In the genomic region with DNA sequence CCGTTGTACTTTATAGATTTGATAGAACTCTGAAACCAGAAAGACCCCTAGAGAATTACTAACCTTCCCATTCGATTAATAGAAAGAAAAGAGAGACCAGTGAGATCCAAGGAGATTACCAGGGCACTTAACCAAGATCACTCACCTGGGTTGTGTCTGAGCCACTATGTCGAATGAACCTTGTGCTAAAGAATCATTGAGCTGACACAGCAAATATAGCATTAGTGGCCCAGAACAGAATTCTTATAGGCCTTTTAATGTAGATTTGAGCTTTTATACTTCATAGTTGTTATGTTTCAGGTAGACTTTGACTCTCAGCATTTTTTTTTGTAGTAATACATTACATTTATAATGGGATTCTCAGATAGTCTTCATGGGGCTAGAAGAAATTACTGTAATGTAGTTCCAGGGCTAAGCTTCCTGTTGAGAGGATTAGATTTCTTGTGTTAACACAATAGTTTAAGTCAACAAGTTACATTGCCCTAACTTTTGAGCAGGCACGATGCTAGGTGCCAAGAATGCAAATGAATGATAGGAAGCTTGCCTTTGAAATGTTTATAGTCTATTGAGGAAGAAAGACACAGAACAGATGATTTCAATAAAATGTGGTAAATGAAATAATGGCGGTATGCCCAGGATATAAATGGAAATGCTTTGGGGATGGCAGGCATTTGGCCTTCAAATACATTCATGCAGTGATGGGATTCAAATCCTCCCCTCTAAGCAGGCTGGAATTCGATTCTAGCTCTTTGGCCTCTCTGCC, we compare ENCODE assay signal across 1 cellular context.
TF ChIP-seq lines count a peak whose summit lies in the region.

No MANE protein-coding gene starts in this region.

TF ChIP-seq in SK-N-SH treated with all-trans-retinoic acid at 6 μM for 48 hours, 23 proteins besides CTCF, POLR2A, EP300 and RAD21 (continued from another document):
- TF ChIP-seq SNAI2 (CRISPR knock-in tag; IDR thresholded peaks at IDR 0.05): no peak
- TF ChIP-seq ZFP3 (CRISPR knock-in tag; IDR thresholded peaks at IDR 0.05): no peak
- TF ChIP-seq, protein P1, sequence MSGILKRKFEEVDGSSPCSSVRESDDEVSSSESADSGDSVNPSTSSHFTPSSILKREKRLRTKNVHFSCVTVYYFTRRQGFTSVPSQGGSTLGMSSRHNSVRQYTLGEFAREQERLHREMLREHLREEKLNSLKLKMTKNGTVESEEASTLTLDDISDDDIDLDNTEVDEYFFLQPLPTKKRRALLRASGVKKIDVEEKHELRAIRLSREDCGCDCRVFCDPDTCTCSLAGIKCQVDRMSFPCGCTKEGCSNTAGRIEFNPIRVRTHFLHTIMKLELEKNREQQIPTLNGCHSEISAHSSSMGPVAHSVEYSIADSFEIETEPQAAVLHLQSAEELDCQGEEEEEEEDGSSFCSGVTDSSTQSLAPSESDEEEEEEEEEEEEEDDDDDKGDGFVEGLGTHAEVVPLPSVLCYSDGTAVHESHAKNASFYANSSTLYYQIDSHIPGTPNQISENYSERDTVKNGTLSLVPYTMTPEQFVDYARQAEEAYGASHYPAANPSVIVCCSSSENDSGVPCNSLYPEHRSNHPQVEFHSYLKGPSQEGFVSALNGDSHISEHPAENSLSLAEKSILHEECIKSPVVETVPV (CRISPR knock-in tag; IDR thresholded peaks at IDR 0.05): no peak
- TF ChIP-seq, protein P2, sequence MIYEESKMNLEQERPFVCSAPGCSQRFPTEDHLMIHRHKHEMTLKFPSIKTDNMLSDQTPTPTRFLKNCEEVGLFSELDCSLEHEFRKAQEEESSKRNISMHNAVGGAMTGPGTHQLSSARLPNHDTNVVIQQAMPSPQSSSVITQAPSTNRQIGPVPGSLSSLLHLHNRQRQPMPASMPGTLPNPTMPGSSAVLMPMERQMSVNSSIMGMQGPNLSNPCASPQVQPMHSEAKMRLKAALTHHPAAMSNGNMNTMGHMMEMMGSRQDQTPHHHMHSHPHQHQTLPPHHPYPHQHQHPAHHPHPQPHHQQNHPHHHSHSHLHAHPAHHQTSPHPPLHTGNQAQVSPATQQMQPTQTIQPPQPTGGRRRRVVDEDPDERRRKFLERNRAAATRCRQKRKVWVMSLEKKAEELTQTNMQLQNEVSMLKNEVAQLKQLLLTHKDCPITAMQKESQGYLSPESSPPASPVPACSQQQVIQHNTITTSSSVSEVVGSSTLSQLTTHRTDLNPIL (CRISPR knock-in tag; IDR thresholded peaks at IDR 0.05; ENCODE audit: low read depth): no peak
- TF ChIP-seq TCF4 (CRISPR knock-in tag; IDR thresholded peaks at IDR 0.05; ENCODE audit: borderline replicate concordance): no peak
- TF ChIP-seq ZNF8 (CRISPR knock-in tag; IDR thresholded peaks at IDR 0.05): peak; percentile 80
- no peak for TF ChIP-seq CSDC2 (CRISPR knock-in tag; IDR thresholded peaks at IDR 0.05)
- no peak for TF ChIP-seq ZNF70 (CRISPR knock-in tag; IDR thresholded peaks at IDR 0.05)
- TF ChIP-seq PATZ1 (CRISPR knock-in tag; IDR thresholded peaks at IDR 0.05; ENCODE audit: borderline replicate concordance): 0 out of 2 replicates have a peak, but pooled peaks have one; percentile 41
- peak; percentile 54; the same call in 1 of the 2 replicates for TF ChIP-seq TOX (CRISPR knock-in tag; IDR thresholded peaks at IDR 0.05; ENCODE audit: borderline replicate concordance)
- TF ChIP-seq, protein P3, sequence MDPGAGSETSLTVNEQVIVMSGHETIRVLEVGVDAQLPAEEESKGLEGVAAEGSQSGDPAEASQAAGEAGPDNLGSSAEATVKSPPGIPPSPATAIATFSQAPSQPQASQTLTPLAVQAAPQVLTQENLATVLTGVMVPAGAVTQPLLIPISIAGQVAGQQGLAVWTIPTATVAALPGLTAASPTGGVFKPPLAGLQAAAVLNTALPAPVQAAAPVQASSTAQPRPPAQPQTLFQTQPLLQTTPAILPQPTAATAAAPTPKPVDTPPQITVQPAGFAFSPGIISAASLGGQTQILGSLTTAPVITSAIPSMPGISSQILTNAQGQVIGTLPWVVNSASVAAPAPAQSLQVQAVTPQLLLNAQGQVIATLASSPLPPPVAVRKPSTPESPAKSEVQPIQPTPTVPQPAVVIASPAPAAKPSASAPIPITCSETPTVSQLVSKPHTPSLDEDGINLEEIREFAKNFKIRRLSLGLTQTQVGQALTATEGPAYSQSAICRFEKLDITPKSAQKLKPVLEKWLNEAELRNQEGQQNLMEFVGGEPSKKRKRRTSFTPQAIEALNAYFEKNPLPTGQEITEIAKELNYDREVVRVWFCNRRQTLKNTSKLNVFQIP (CRISPR knock-in tag; IDR thresholded peaks at IDR 0.05; ENCODE audit: borderline replicate concordance, low read depth): no peak
- no peak for TF ChIP-seq ZFP30 (CRISPR knock-in tag; IDR thresholded peaks at IDR 0.05)
- no peak for TF ChIP-seq OSR1 (CRISPR knock-in tag; IDR thresholded peaks at IDR 0.05)
- TF ChIP-seq RARB (CRISPR knock-in tag; IDR thresholded peaks at IDR 0.05): no peak
- TF ChIP-seq BACH2 (CRISPR knock-in tag; IDR thresholded peaks at IDR 0.05; ENCODE audit: borderline replicate concordance): no peak
- TF ChIP-seq PPARA (CRISPR knock-in tag; IDR thresholded peaks at IDR 0.05; ENCODE audit: borderline replicate concordance): no peak
- 0 out of 2 replicates have a peak, but pooled peaks have one; percentile 38 for TF ChIP-seq ZC3H10 (CRISPR knock-in tag; IDR thresholded peaks at IDR 0.05)
